ENCODE assay signal across 1 cellular context in genomic region chr12:103813949-103814348, GRCh38.
TF ChIP-seq lines count a peak whose summit lies in the region.

No MANE protein-coding gene starts in this region.

TF ChIP-seq in SK-N-SH, 30 proteins besides CTCF, POLR2A, EP300 and RAD21 (continued from another document):
- TF ChIP-seq ZBTB33 (IDR thresholded peaks at IDR 0.05; ENCODE audit: borderline replicate concordance, low read depth) = no peak
- TF ChIP-seq GATA2 (CRISPR knock-in tag; IDR thresholded peaks at IDR 0.05) = no peak
- no peak for TF ChIP-seq PBX3 (IDR thresholded peaks at IDR 0.05)
- TF ChIP-seq NRF1 (IDR thresholded peaks at IDR 0.05; ENCODE audit: low read depth, low read length) = no peak
- TF ChIP-seq USF1 (IDR thresholded peaks at IDR 0.05; ENCODE audit: borderline replicate concordance, low read depth) = no peak
TF ChIP-seq in SK-N-SH: peak in this region for 0.
